Comparison of ENCODE assay signal across 9 cellular contexts in the genomic region with DNA sequence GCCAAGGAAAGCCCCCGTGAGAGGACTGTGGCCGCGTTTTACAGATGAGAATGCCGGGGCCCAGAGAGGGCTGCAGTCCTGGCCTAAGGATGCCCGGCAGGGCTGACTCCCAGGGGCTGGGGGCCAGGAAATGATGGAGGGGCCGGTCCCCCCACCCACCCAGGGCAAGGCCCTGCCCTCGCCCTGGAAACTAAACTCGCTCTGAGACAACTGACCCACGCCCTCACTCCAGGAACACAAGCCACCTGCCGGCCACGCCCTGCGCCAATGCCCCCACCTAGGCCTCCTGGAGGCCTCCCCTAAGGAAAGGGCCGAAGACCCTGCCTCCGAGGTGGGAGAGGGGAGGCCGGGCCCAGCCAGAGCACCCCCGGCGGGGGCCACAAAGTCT. TPM values are rescaled to one million over a fixed set of nuclear protein-coding genes. Genes with fewer than 3 reads are reported as not detected.
DNase-seq lines count a peak whose midpoint lies in the region; ATAC-seq and TF ChIP-seq lines count a peak whose summit lies in the region.
"Had no signal": no experiment of that assay in that cellular context is flagged by ENCODE, and none has a peak within 500 bp of the region (broad histone marks: within the 10 kb centered on the region; RNA-seq: fewer than 3 reads in every experiment).

No MANE protein-coding gene starts in this region.

- DNase-seq in heart left ventricle (peak in 1 of 5 donors; percentile 38), Right ventricle myocardium inferior (ENCODE audit: missing footprints) (no peak), COR-L47 (lab: John Stamatoyannopoulos, UW) (no peak)

- no peaks in the 10 kb centered on the region for H3K27me3 ChIP-seq in heart left ventricle
- H3K27me3 ChIP-seq in muscle layer of duodenum (ENCODE audit: low read depth, low read length) = no peaks in the 10 kb centered on the region
- H3K27me3 ChIP-seq: SJSA1 had no signal

- H3K27ac ChIP-seq in heart left ventricle (peak overlapping the region; percentile 87 to 99 (median 98)), cingulate gyrus (ENCODE audit: low read depth, low read length) (peak overlapping the region; percentile 94), muscle layer of duodenum (ENCODE audit: low read length) (peak overlapping the region; percentile 90), urinary bladder (ENCODE audit: low read depth) (peak overlapping the region; percentile 97)

- 33 to 62% (median 49%) methylated on average over 3 to 17 of the region's 17 CpGs for WGBS in heart left ventricle, 4 donors
- 40% methylated on average over 17 of the region's 17 CpGs for WGBS in urinary bladder

- peaks cover 0 to 26% (median 9%) of the 10 kb centered on the region in 9 donors for H3K36me3 ChIP-seq in heart left ventricle
- peaks cover 0 to 17% of the 10 kb centered on the region in 2 donors for H3K36me3 ChIP-seq in muscle layer of duodenum (ENCODE audit: control insufficient read depth in 1 of 2, insufficient read depth in 2 of 2, low read length in 2 of 2)
- no peaks in the 10 kb centered on the region for H3K36me3 ChIP-seq in urinary bladder (ENCODE audit: insufficient read depth)

- no peaks in the 10 kb centered on the region for H3K9me3 ChIP-seq in heart left ventricle
- H3K9me3 ChIP-seq in muscle layer of duodenum (ENCODE audit: control insufficient read depth in 1 of 2, low read length in 2 of 2) = no peaks in the 10 kb centered on the region
- H3K9me3 ChIP-seq: SJSA1 had no signal

- peak overlapping the region in 11 of 12 donors; percentile 3 to 84 (median 52) for H3K4me3 ChIP-seq in heart left ventricle
- peak overlapping the region; percentile 11 to 58 for H3K4me3 ChIP-seq in muscle layer of duodenum (ENCODE audit: low read depth in 1 of 2, low read length in 2 of 2)
- peak overlapping the region; percentile 16 for H3K4me3 ChIP-seq in urinary bladder (ENCODE audit: low read depth, low read length)
- H3K4me3 ChIP-seq: SJSA1 had no signal

- H3K4me1 ChIP-seq in heart left ventricle (peaks cover 21 to 78% (median 66%) of the 10 kb centered on the region in 12 donors), muscle layer of duodenum (ENCODE audit: control insufficient read depth in 1 of 2, insufficient read depth in 2 of 2, low read length in 2 of 2) (peaks cover 20 to 65% of the 10 kb centered on the region in 2 donors), urinary bladder (ENCODE audit: insufficient read depth) (peaks cover 7% of the 10 kb centered on the region)

- ATAC-seq in heart left ventricle = no peak
- ATAC-seq in Right ventricle myocardium inferior = no peak
- ATAC-seq in GM18498 (IDR thresholded peaks at IDR 0.05; ENCODE audit: unreplicated experiment) = no peak
- no peak for ATAC-seq in HG03095 (IDR thresholded peaks at IDR 0.05; ENCODE audit: unreplicated experiment)

- no peak for TF ChIP-seq CTCF in heart left ventricle (IDR thresholded peaks at IDR 0.05)

- no peak for TF ChIP-seq POLR2A in heart left ventricle (IDR thresholded peaks at IDR 0.05)

- intact Hi-C loops in heart left ventricle (cut with DNase I) = loop anchor here in 2 of 10 donors (5.0 kb wide), 2 partner anchors 37 to 42 kb away; no protein-coding TSS in a partner anchor
- intact Hi-C loops in Right ventricle myocardium inferior (cut with DNase I) = no loop called here

RNA-seq across cellular contexts. Expression of gene ZBTB7A, which starts 7.2 kb away (rescaled TPM):
- total RNA-seq in heart left ventricle (10 to 100 TPM; 22.8 to 65.0 (median 29.3) TPM), Right ventricle myocardium inferior (30.8 TPM), urinary bladder (8.2 TPM)
- polyA plus RNA-seq in heart left ventricle (10 to 100 TPM; 14.6 to 14.7 TPM), urinary bladder (35.3 TPM)

RNA-seq across cellular contexts. Expression of gene PIAS4, which starts 52.0 kb away (rescaled TPM):
- total RNA-seq in heart left ventricle = 10 to 100 TPM; 12.5 to 19.1 (median 15.3) TPM
- polyA plus RNA-seq in heart left ventricle = 10 to 100 TPM; 12.3 to 15.4 TPM
- total RNA-seq in Right ventricle myocardium inferior = 16.1 TPM
- total RNA-seq in urinary bladder = 20.2 TPM
- 25.3 TPM for polyA plus RNA-seq in urinary bladder
